ENCODE assay signal across 16 cellular contexts in genomic region chr10:123798856-123799255, GRCh38.
DNase-seq lines count a peak whose midpoint lies in the region; ATAC-seq, FAIRE-seq and TF ChIP-seq lines count a peak whose summit lies in the region.
"Had no signal": no experiment of that assay in that cellular context is flagged by ENCODE, and none has a peak within 500 bp of the region (broad histone marks: within the 10 kb centered on the region; RNA-seq: fewer than 3 reads in every experiment).

No MANE protein-coding gene starts in this region.

- H3K27me3 Mint-ChIP-seq in type B pancreatic cell, result peaks cover 9% of the 10 kb centered on the region

- no peak overlapping the region for H2BK120ac ChIP-seq in H1 (replicated peaks; ENCODE audit: low read depth, low read length)

- no peak for TF ChIP-seq CTCF in ascending aorta (IDR thresholded peaks at IDR 0.05)
- TF ChIP-seq CTCF in H1 (IDR thresholded peaks at IDR 0.05; ENCODE audit: control extremely low read depth in 1 of 3, insufficient read depth in 1 of 3, low read depth in 1 of 3, low read length in 3 of 3), result no peak
- TF ChIP-seq CTCF in osteoblast (IDR thresholded peaks at IDR 0.05; ENCODE audit: extremely low read depth, low read depth, low read length), result no peak
- TF ChIP-seq CTCF in type B pancreatic cell (conservative IDR thresholded peaks at IDR 0.05), result no peak

- H3K79me2 ChIP-seq in H1 (ENCODE audit: control insufficient read depth in 1 of 2, insufficient read depth in 2 of 2, low read length in 2 of 2) (no peaks in the 10 kb centered on the region), osteoblast (ENCODE audit: insufficient read depth, low read length) (no peaks in the 10 kb centered on the region), Karpas-422 (ENCODE audit: low read length) (no peaks in the 10 kb centered on the region)

- H3K9ac ChIP-seq in H1 (replicated peaks in 1 of 4; ENCODE audit: extremely low read depth in 1 of 4, low read depth in 3 of 4, low read length in 3 of 4), result peak overlapping the region in 1 of 4 experiments; percentile 48; a peak in 1 of 7 replicates
- H3K9ac ChIP-seq in Karpas-422 (ENCODE audit: low read length), result no peak overlapping the region

- H2BK5ac ChIP-seq in H1 (ENCODE audit: low read depth, low read length), result no peak overlapping the region

- no peak overlapping the region for H2BK15ac ChIP-seq in H1 (ENCODE audit: low read length)

- no peak for ATAC-seq in activated naive CD4-positive, alpha-beta T cell treated with anti-CD3 and anti-CD28 coated beads, Interleukin-2, amount 50 U/mL, for 72 hours
- ATAC-seq: A549, GM12878, GM23338 had no signal

- no peaks in the 10 kb centered on the region; the same call in 1 of the 2 replicates for H3K79me1 ChIP-seq in H1 (ENCODE audit: low read depth, low read length)

- H3K36me3 ChIP-seq in ascending aorta (peaks cover 19 to 33% of the 10 kb centered on the region in 2 donors), H1 (ENCODE audit: control insufficient read depth in 2 of 4, insufficient read depth in 4 of 4, low read length in 3 of 4) (no peaks in the 10 kb centered on the region), osteoblast (ENCODE audit: insufficient read depth, low read length) (no peaks in the 10 kb centered on the region), Karpas-422 (ENCODE audit: insufficient read depth, low read length) (no peaks in the 10 kb centered on the region)
- H3K36me3 ChIP-seq: BE2C had no signal

- H2AFZ ChIP-seq in H1 (ENCODE audit: low read length) (no peak overlapping the region), osteoblast (ENCODE audit: low read length) (no peak overlapping the region), Karpas-422 (ENCODE audit: low read length) (no peak overlapping the region)
- H2AFZ ChIP-seq: GM23338 had no signal

- H3K27ac Mint-ChIP-seq in type B pancreatic cell, result no peak overlapping the region
- H3K27ac Mint-ChIP-seq in activated naive CD4-positive, alpha-beta T cell treated with anti-CD3 and anti-CD28 coated beads, Interleukin-2, amount 50 U/mL, for 72 hours, result no peak overlapping the region
- H3K27ac Mint-ChIP-seq: CD4-positive, alpha-beta memory T cell; GM23338 had no signal

- WGBS in H1 (ENCODE audit: extremely low coverage in 1 of 2, insufficient coverage in 1 of 2, insufficient read length in 1 of 2, insufficient replicate concordance in 2 of 2, low coverage in 1 of 2, low lambda C conversion rate in 2 of 2, missing lambda C conversion rate in 1 of 2), 2 experiments, result 85% methylated on average over 1 of the region's 1 CpG; no CpG with 5 or more reads in 1 of the 2 experiments

- H3K23ac ChIP-seq in H1 (ENCODE audit: insufficient read length), result no peak overlapping the region

- H3K4ac ChIP-seq in H1 (replicated peaks; ENCODE audit: insufficient read length, low read depth, low read length), result no peak overlapping the region

- no peak overlapping the region for H2BK20ac ChIP-seq in H1 (ENCODE audit: low read length)

- H3K56ac ChIP-seq in H1 (replicated peaks; ENCODE audit: insufficient read length, low read depth, low read length), result no peak overlapping the region

- no peak overlapping the region for H3K4me3 ChIP-seq in ascending aorta
- no peak overlapping the region for H3K4me3 ChIP-seq in H1 (ENCODE audit: extremely low read depth in 1 of 4, insufficient read depth in 2 of 4, low read depth in 3 of 4, low read length in 4 of 4)
- H3K4me3 ChIP-seq in osteoblast (ENCODE audit: insufficient read depth, low read length), result no peak overlapping the region
- no peak overlapping the region for H3K4me3 ChIP-seq in Karpas-422 (ENCODE audit: low read length)
- H3K4me3 ChIP-seq: A549, GM12878, GM23338 had no signal

- H4K20me1 ChIP-seq in H1 (replicated peaks in 1 of 2; ENCODE audit: control insufficient read depth in 1 of 2, insufficient read depth in 2 of 2, low read length in 2 of 2) (no peaks in the 10 kb centered on the region), osteoblast (ENCODE audit: insufficient read depth, low read length) (no peaks in the 10 kb centered on the region), Karpas-422 (ENCODE audit: insufficient read depth, low read depth, low read length) (no peaks in the 10 kb centered on the region)

- H4K91ac ChIP-seq in H1 (replicated peaks; ENCODE audit: insufficient read length, low read length), result no peak overlapping the region

- peak overlapping the region; percentile 10; the same call in 1 of the 2 replicates for H2BK12ac ChIP-seq in H1 (ENCODE audit: low read depth, low read length)

- intact Hi-C loops in ascending aorta (cut with DNase I), result no loop called here

- H3K27ac ChIP-seq in ascending aorta (peak overlapping the region; percentile 79 to 89), H1 (ENCODE audit: low read depth, low read length) (no peak overlapping the region), osteoblast (ENCODE audit: low read depth, low read length) (no peak overlapping the region), Karpas-422 (ENCODE audit: low read length) (no peak overlapping the region)
- H3K27ac ChIP-seq: A549, C4-2B had no signal

- H3K14ac ChIP-seq in H1 (ENCODE audit: insufficient read length), result no peak overlapping the region

- TF ChIP-seq POLR2A in H1 (IDR thresholded peaks at IDR 0.05; ENCODE audit: control extremely low read depth in 1 of 2, low read depth in 2 of 2, low read length in 2 of 2), result no peak

- H4K8ac ChIP-seq in H1 (ENCODE audit: extremely low read depth, insufficient read depth, low read length), result no peak overlapping the region

- TF ChIP-seq EP300 in H1 (IDR thresholded peaks at IDR 0.05; ENCODE audit: borderline replicate concordance in 1 of 2, low read depth in 2 of 2, low read length in 2 of 2), result no peak

- H3K4me2 ChIP-seq in H1 (ENCODE audit: insufficient read depth in 1 of 2, low read depth in 2 of 2, low read length in 2 of 2) (peak overlapping the region in 1 of 2 experiments; percentile 41; a peak in 1 of 4 replicates), osteoblast (ENCODE audit: insufficient read depth, low read length) (no peak overlapping the region), Karpas-422 (ENCODE audit: low read depth, low read length, poor library complexity, severe bottlenecking) (no peak overlapping the region)
- H3K4me2 ChIP-seq: A549, GM23338 had no signal

- TF ChIP-seq RAD21 in H1 (IDR thresholded peaks at IDR 0.05 in 1 of 2, conservative IDR thresholded peaks at IDR 0.05 in 1 of 2; ENCODE audit: low read depth in 2 of 2, low read length in 2 of 2), result no peak

- CTCF ChIA-PET in H1 (lab: Charles Lee; ENCODE audit: partially characterized antibody), result interaction anchor here (0.6 kb wide), 1 partner anchor 164 kb away, joined by 4 read pairs; no protein-coding TSS in a partner anchor

- no peak overlapping the region for H2AK5ac ChIP-seq in H1 (ENCODE audit: low read depth, low read length)

- FAIRE-seq in H1 (lab: Jason Lieb, UNC), result no peak
- FAIRE-seq: A549, GM12878, GM18507 had no signal

- H3K9me3 ChIP-seq in ascending aorta (no peaks in the 10 kb centered on the region), H1 (ENCODE audit: insufficient read depth in 2 of 2, low read depth in 1 of 2, low read length in 1 of 2) (no peaks in the 10 kb centered on the region), osteoblast (ENCODE audit: low read depth, low read length) (no peaks in the 10 kb centered on the region), Karpas-422 (ENCODE audit: low read length) (no peaks in the 10 kb centered on the region)
- H3K9me3 ChIP-seq: A549, BE2C had no signal

- peaks cover 11% of the 10 kb centered on the region for H3K4me1 Mint-ChIP-seq in type B pancreatic cell (ENCODE audit: unreplicated experiment)

- H3K9me2 ChIP-seq in Karpas-422 (replicated peaks; ENCODE audit: insufficient read depth, low read length), result no peaks in the 10 kb centered on the region

- no peaks in the 10 kb centered on the region for H3K27me3 ChIP-seq in ascending aorta
- no peaks in the 10 kb centered on the region for H3K27me3 ChIP-seq in H1 (replicated peaks in 1 of 4; ENCODE audit: control insufficient read depth in 3 of 4, extremely low read depth in 1 of 4, insufficient read depth in 3 of 4, low read length in 3 of 4)
- no peaks in the 10 kb centered on the region for H3K27me3 ChIP-seq in osteoblast (ENCODE audit: insufficient read depth, low read length)
- H3K27me3 ChIP-seq in Karpas-422 (ENCODE audit: low read length), result no peaks in the 10 kb centered on the region
- H3K27me3 ChIP-seq: BE2C had no signal

- no peaks in the 10 kb centered on the region for H3K23me2 ChIP-seq in H1 (ENCODE audit: low read depth, low read length)

- H3K9me3 Mint-ChIP-seq in type B pancreatic cell, result no peaks in the 10 kb centered on the region
- H3K9me3 Mint-ChIP-seq in activated naive CD4-positive, alpha-beta T cell treated with anti-CD3 and anti-CD28 coated beads, Interleukin-2, amount 50 U/mL, for 72 hours, result no peaks in the 10 kb centered on the region

- no peak overlapping the region for H3K18ac ChIP-seq in H1 (ENCODE audit: extremely low read depth, low read length)

- peak in 1 of 2 donors; percentile 42 for DNase-seq in ascending aorta (ENCODE audit: low spot score in 2 of 2)
- no peak for DNase-seq in H1 (ENCODE audit: low read depth in 1 of 2, low spot score in 2 of 2)
- DNase-seq in osteoblast (ENCODE audit: insufficient read length, low spot score, missing footprints), result peak; percentile 48
- DNase-seq in type B pancreatic cell (ENCODE audit: extremely low spot score, unreplicated experiment), result peak; percentile 11
- DNase-seq in Karpas-422, result no peak
- DNase-seq in GF-D8 (lab: John Stamatoyannopoulos, UW), result no peak
- DNase-seq in activated naive CD4-positive, alpha-beta T cell treated with anti-CD3 and anti-CD28 coated beads, Interleukin-2, amount 50 U/mL, for 72 hours (ENCODE audit: low spot score in 2 of 2), result no peak
- DNase-seq: BE2C; CD4-positive, alpha-beta memory T cell; H9; IMR-90 had no signal

- no peak overlapping the region for H4K5ac ChIP-seq in H1 (ENCODE audit: insufficient read length, low read depth, low read length)

- no peak overlapping the region for H3K4me3 Mint-ChIP-seq in type B pancreatic cell
- H3K4me3 Mint-ChIP-seq: CD4-positive, alpha-beta memory T cell; GM23338 had no signal

- no peaks in the 10 kb centered on the region for H3K36me3 Mint-ChIP-seq in type B pancreatic cell
- no peaks in the 10 kb centered on the region for H3K36me3 Mint-ChIP-seq in activated naive CD4-positive, alpha-beta T cell treated with anti-CD3 and anti-CD28 coated beads, Interleukin-2, amount 50 U/mL, for 72 hours
- H3K36me3 Mint-ChIP-seq: CD4-positive, alpha-beta memory T cell had no signal

- H3K4me1 ChIP-seq in ascending aorta, result peaks cover 0 to 21% of the 10 kb centered on the region in 2 donors
- H3K4me1 ChIP-seq in H1 (replicated peaks in 1 of 4; ENCODE audit: control insufficient read depth in 3 of 4, insufficient read depth in 4 of 4, low read length in 3 of 4), result peaks cover 4 to 19% (median 11%) of the 10 kb centered on the region in 4 experiments; a peak in 5 of 7 replicates
- H3K4me1 ChIP-seq in osteoblast (ENCODE audit: insufficient read depth, low read length), result no peaks in the 10 kb centered on the region
- no peaks in the 10 kb centered on the region for H3K4me1 ChIP-seq in Karpas-422 (ENCODE audit: low read length)
- H3K4me1 ChIP-seq: A549, BE2C had no signal

- POLR2A ChIA-PET in H1 (lab: Charles Lee; ENCODE audit: partially characterized antibody), result no interaction called here

TF ChIP-seq in H1, 55 proteins besides CTCF, POLR2A, EP300 and RAD21 (continues in another document):
- TF ChIP-seq RXRA (IDR thresholded peaks at IDR 0.05; ENCODE audit: insufficient read depth, low read depth, low read length), result no peak
- no peak for TF ChIP-seq EGR1 (IDR thresholded peaks at IDR 0.05; ENCODE audit: borderline replicate concordance, low read depth, low read length)
- no peak for TF ChIP-seq SP4 (IDR thresholded peaks at IDR 0.05; ENCODE audit: low read length)

Comparison
In these comparisons a context has a peak if more than half of its experiments do, and no peak if none do; other contexts are left out.
1. DNase-seq: peak in osteoblast (single experiment) and type B pancreatic cell (single experiment); none in H1 (0 of 2), Karpas-422 (single experiment), GF-D8 (single experiment) and activated naive CD4-positive, alpha-beta T cell treated with anti-CD3 and anti-CD28 coated beads, Interleukin-2, amount 50 U/mL, for 72 hours (0 of 2).
2. H3K27ac ChIP-seq: peak in ascending aorta (2 of 2); none in H1 (single experiment), osteoblast (single experiment) and Karpas-422 (single experiment).